ENCODE assay signal across 1 cellular context in the genomic region with DNA sequence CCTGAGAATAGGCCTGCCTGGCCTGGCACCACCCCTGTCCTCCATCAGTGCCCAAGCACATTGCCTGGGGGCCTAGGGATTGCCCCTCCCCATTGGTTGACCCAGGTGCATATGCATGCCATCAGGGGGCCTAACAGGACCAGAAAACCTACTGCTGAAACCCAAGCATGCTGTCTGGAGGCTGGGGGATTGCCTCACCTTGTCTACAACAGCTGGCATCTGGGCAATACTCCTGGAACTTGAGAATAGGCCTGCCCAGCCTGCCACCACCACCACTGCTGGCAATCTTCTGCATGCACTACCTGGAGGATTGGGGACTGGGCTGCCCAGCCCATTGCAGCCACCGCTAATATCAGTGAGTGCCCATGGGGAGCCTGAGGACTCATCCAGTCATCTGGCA.
TF ChIP-seq lines count a peak whose summit lies in the region.

No MANE protein-coding gene starts in this region.

TF ChIP-seq in SK-N-SH treated with all-trans-retinoic acid at 6 μM for 48 hours, 23 proteins besides CTCF, POLR2A, EP300 and RAD21 (continued from another document):
- TF ChIP-seq, protein P1, sequence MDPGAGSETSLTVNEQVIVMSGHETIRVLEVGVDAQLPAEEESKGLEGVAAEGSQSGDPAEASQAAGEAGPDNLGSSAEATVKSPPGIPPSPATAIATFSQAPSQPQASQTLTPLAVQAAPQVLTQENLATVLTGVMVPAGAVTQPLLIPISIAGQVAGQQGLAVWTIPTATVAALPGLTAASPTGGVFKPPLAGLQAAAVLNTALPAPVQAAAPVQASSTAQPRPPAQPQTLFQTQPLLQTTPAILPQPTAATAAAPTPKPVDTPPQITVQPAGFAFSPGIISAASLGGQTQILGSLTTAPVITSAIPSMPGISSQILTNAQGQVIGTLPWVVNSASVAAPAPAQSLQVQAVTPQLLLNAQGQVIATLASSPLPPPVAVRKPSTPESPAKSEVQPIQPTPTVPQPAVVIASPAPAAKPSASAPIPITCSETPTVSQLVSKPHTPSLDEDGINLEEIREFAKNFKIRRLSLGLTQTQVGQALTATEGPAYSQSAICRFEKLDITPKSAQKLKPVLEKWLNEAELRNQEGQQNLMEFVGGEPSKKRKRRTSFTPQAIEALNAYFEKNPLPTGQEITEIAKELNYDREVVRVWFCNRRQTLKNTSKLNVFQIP (CRISPR knock-in tag; IDR thresholded peaks at IDR 0.05; ENCODE audit: borderline replicate concordance, low read depth): no peak
- TF ChIP-seq ZC3H10 (CRISPR knock-in tag; IDR thresholded peaks at IDR 0.05) (no peak), SNAI2 (CRISPR knock-in tag; IDR thresholded peaks at IDR 0.05) (no peak), ZNF8 (CRISPR knock-in tag; IDR thresholded peaks at IDR 0.05) (no peak), RARB (CRISPR knock-in tag; IDR thresholded peaks at IDR 0.05) (no peak), BACH2 (CRISPR knock-in tag; IDR thresholded peaks at IDR 0.05; ENCODE audit: borderline replicate concordance) (no peak), ZNF565 (CRISPR knock-in tag; conservative IDR thresholded peaks at IDR 0.05; ENCODE audit: low read depth) (no peak), ZNF70 (CRISPR knock-in tag; IDR thresholded peaks at IDR 0.05) (no peak), GLIS3 (CRISPR knock-in tag; IDR thresholded peaks at IDR 0.05) (no peak), OSR1 (CRISPR knock-in tag; IDR thresholded peaks at IDR 0.05) (no peak), ESRRG (CRISPR knock-in tag; IDR thresholded peaks at IDR 0.05) (no peak), PPARA (CRISPR knock-in tag; IDR thresholded peaks at IDR 0.05; ENCODE audit: borderline replicate concordance) (no peak), TCF4 (CRISPR knock-in tag; IDR thresholded peaks at IDR 0.05; ENCODE audit: borderline replicate concordance) (no peak)
- TF ChIP-seq, protein P2, sequence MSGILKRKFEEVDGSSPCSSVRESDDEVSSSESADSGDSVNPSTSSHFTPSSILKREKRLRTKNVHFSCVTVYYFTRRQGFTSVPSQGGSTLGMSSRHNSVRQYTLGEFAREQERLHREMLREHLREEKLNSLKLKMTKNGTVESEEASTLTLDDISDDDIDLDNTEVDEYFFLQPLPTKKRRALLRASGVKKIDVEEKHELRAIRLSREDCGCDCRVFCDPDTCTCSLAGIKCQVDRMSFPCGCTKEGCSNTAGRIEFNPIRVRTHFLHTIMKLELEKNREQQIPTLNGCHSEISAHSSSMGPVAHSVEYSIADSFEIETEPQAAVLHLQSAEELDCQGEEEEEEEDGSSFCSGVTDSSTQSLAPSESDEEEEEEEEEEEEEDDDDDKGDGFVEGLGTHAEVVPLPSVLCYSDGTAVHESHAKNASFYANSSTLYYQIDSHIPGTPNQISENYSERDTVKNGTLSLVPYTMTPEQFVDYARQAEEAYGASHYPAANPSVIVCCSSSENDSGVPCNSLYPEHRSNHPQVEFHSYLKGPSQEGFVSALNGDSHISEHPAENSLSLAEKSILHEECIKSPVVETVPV (CRISPR knock-in tag; IDR thresholded peaks at IDR 0.05): no peak
- TF ChIP-seq, protein P3, sequence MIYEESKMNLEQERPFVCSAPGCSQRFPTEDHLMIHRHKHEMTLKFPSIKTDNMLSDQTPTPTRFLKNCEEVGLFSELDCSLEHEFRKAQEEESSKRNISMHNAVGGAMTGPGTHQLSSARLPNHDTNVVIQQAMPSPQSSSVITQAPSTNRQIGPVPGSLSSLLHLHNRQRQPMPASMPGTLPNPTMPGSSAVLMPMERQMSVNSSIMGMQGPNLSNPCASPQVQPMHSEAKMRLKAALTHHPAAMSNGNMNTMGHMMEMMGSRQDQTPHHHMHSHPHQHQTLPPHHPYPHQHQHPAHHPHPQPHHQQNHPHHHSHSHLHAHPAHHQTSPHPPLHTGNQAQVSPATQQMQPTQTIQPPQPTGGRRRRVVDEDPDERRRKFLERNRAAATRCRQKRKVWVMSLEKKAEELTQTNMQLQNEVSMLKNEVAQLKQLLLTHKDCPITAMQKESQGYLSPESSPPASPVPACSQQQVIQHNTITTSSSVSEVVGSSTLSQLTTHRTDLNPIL (CRISPR knock-in tag; IDR thresholded peaks at IDR 0.05; ENCODE audit: low read depth): no peak
